ENCODE assay signal across 10 cellular contexts in genomic region chr5:92678576-92679105, GRCh38.
DNase-seq lines count a peak whose midpoint lies in the region; ATAC-seq and TF ChIP-seq lines count a peak whose summit lies in the region.
"Had no signal": no experiment of that assay in that cellular context is flagged by ENCODE, and none has a peak within 500 bp of the region (broad histone marks: within the 10 kb centered on the region; RNA-seq: fewer than 3 reads in every experiment).

No MANE protein-coding gene starts in this region.

- TF ChIP-seq CTCF in OCI-LY3 (IDR thresholded peaks at IDR 0.05; ENCODE audit: low read depth, low read length) (peak; percentile 10; the same call in 1 of the 2 replicates), epithelial cell of proximal tubule (conservative IDR thresholded peaks at IDR 0.05; ENCODE audit: low read depth, low read length) (peak; percentile 72), osteoblast (IDR thresholded peaks at IDR 0.05; ENCODE audit: extremely low read depth, low read depth, low read length) (peak; percentile 49), ascending aorta (IDR thresholded peaks at IDR 0.05) (no peak)

- no peaks in the 10 kb centered on the region for H3K79me2 ChIP-seq in OCI-LY3 (ENCODE audit: low read length)
- no peaks in the 10 kb centered on the region for H3K79me2 ChIP-seq in osteoblast (ENCODE audit: insufficient read depth, low read length)

- H3K27ac ChIP-seq in OCI-LY3 (ENCODE audit: low read length), result no peak overlapping the region
- no peak overlapping the region for H3K27ac ChIP-seq in osteoblast (ENCODE audit: low read depth, low read length)
- H3K27ac ChIP-seq in ascending aorta, result no peak overlapping the region
- H3K27ac ChIP-seq: adrenal gland had no signal

- H3K9me3 ChIP-seq in OCI-LY3 (ENCODE audit: insufficient read depth, low read length), result no peaks in the 10 kb centered on the region
- H3K9me3 ChIP-seq in osteoblast (ENCODE audit: low read depth, low read length), result no peaks in the 10 kb centered on the region
- no peaks in the 10 kb centered on the region for H3K9me3 ChIP-seq in ascending aorta
- H3K9me3 ChIP-seq: adrenal gland had no signal

- H3K9ac ChIP-seq in OCI-LY3 (ENCODE audit: low read length), result no peak overlapping the region

- DNase-seq in G401 (ENCODE audit: low spot score) (peak; percentile 49), epithelial cell of proximal tubule (ENCODE audit: low read depth) (no peak), osteoblast (ENCODE audit: insufficient read length, low spot score, missing footprints) (no peak), ascending aorta (ENCODE audit: low spot score in 2 of 2) (no peak), NCI-H510A (lab: John Stamatoyannopoulos, UW) (no peak)
- DNase-seq in stimulated activated naive CD8-positive, alpha-beta T cell treated with anti-CD3 and anti-CD28 coated beads, Interleukin-15, Interleukin-2, amounts not matched to agents 100 U/mL and 50 U/mL, for 24 hours, result no peak
- DNase-seq: NCI-H2107 had no signal

- ATAC-seq in stimulated activated naive CD8-positive, alpha-beta T cell treated with anti-CD3 and anti-CD28 coated beads, Interleukin-15, Interleukin-2, amounts not matched to agents 100 U/mL and 50 U/mL, for 24 hours, result no peak
- no peak for ATAC-seq in HG03175 (IDR thresholded peaks at IDR 0.05; ENCODE audit: unreplicated experiment)

- H3K4me3 ChIP-seq in OCI-LY3 (ENCODE audit: low read length), result no peak overlapping the region
- H3K4me3 ChIP-seq in epithelial cell of proximal tubule (ENCODE audit: low read depth, low read length), result no peak overlapping the region
- H3K4me3 ChIP-seq in osteoblast (ENCODE audit: insufficient read depth, low read length), result no peak overlapping the region
- H3K4me3 ChIP-seq in ascending aorta, result no peak overlapping the region
- H3K4me3 ChIP-seq: adrenal gland had no signal

- H4K20me1 ChIP-seq in OCI-LY3 (ENCODE audit: insufficient read depth, low read length) (no peaks in the 10 kb centered on the region), osteoblast (ENCODE audit: insufficient read depth, low read length) (no peaks in the 10 kb centered on the region)

- H3K27me3 ChIP-seq in OCI-LY3 (ENCODE audit: low read depth, low read length) (no peaks in the 10 kb centered on the region), osteoblast (ENCODE audit: insufficient read depth, low read length) (no peaks in the 10 kb centered on the region), ascending aorta (no peaks in the 10 kb centered on the region)
- H3K27me3 ChIP-seq: adrenal gland had no signal

- H3K4me2 ChIP-seq in OCI-LY3 (ENCODE audit: low read length) (no peak overlapping the region), osteoblast (ENCODE audit: insufficient read depth, low read length) (no peak overlapping the region)

- H2AFZ ChIP-seq in OCI-LY3 (ENCODE audit: low read depth, low read length) (no peak overlapping the region), osteoblast (ENCODE audit: low read length) (no peak overlapping the region)

- intact Hi-C loops in ascending aorta (cut with DNase I), result no loop called here

- H3K4me1 ChIP-seq in OCI-LY3 (ENCODE audit: low read length) (no peaks in the 10 kb centered on the region), osteoblast (ENCODE audit: insufficient read depth, low read length) (no peaks in the 10 kb centered on the region), ascending aorta (no peaks in the 10 kb centered on the region)
- H3K4me1 ChIP-seq: adrenal gland had no signal

- H3K36me3 ChIP-seq in OCI-LY3 (replicated peaks; ENCODE audit: low read depth, low read length), result no peaks in the 10 kb centered on the region
- H3K36me3 ChIP-seq in osteoblast (ENCODE audit: insufficient read depth, low read length), result no peaks in the 10 kb centered on the region
- H3K36me3 ChIP-seq in ascending aorta, result no peaks in the 10 kb centered on the region
- H3K36me3 ChIP-seq: adrenal gland had no signal

- in situ Hi-C loops in G401 (cut with HindIII; ENCODE audit: low sequenced_read_pairs), result no loop called here

Comparison
In these comparisons a context has a peak if more than half of its experiments do, and no peak if none do; other contexts are left out.
1. CTCF ChIP-seq: peak in OCI-LY3 (single experiment), epithelial cell of proximal tubule (single experiment) and osteoblast (single experiment); none in ascending aorta (0 of 3).